1 cellular context compared by ENCODE assay signal in genomic region chr2:98508690-98509054, GRCh38.
A peak's percentile ranks its signal among the peaks of the same experiment; 100 is the strongest.
TF ChIP-seq lines count a peak whose summit lies in the region.

No MANE protein-coding gene starts in this region.

TF ChIP-seq in K562, 482 proteins besides CTCF, POLR2A, EP300 and RAD21 (continued from another document and continues in another):
- TF ChIP-seq, protein P1, sequence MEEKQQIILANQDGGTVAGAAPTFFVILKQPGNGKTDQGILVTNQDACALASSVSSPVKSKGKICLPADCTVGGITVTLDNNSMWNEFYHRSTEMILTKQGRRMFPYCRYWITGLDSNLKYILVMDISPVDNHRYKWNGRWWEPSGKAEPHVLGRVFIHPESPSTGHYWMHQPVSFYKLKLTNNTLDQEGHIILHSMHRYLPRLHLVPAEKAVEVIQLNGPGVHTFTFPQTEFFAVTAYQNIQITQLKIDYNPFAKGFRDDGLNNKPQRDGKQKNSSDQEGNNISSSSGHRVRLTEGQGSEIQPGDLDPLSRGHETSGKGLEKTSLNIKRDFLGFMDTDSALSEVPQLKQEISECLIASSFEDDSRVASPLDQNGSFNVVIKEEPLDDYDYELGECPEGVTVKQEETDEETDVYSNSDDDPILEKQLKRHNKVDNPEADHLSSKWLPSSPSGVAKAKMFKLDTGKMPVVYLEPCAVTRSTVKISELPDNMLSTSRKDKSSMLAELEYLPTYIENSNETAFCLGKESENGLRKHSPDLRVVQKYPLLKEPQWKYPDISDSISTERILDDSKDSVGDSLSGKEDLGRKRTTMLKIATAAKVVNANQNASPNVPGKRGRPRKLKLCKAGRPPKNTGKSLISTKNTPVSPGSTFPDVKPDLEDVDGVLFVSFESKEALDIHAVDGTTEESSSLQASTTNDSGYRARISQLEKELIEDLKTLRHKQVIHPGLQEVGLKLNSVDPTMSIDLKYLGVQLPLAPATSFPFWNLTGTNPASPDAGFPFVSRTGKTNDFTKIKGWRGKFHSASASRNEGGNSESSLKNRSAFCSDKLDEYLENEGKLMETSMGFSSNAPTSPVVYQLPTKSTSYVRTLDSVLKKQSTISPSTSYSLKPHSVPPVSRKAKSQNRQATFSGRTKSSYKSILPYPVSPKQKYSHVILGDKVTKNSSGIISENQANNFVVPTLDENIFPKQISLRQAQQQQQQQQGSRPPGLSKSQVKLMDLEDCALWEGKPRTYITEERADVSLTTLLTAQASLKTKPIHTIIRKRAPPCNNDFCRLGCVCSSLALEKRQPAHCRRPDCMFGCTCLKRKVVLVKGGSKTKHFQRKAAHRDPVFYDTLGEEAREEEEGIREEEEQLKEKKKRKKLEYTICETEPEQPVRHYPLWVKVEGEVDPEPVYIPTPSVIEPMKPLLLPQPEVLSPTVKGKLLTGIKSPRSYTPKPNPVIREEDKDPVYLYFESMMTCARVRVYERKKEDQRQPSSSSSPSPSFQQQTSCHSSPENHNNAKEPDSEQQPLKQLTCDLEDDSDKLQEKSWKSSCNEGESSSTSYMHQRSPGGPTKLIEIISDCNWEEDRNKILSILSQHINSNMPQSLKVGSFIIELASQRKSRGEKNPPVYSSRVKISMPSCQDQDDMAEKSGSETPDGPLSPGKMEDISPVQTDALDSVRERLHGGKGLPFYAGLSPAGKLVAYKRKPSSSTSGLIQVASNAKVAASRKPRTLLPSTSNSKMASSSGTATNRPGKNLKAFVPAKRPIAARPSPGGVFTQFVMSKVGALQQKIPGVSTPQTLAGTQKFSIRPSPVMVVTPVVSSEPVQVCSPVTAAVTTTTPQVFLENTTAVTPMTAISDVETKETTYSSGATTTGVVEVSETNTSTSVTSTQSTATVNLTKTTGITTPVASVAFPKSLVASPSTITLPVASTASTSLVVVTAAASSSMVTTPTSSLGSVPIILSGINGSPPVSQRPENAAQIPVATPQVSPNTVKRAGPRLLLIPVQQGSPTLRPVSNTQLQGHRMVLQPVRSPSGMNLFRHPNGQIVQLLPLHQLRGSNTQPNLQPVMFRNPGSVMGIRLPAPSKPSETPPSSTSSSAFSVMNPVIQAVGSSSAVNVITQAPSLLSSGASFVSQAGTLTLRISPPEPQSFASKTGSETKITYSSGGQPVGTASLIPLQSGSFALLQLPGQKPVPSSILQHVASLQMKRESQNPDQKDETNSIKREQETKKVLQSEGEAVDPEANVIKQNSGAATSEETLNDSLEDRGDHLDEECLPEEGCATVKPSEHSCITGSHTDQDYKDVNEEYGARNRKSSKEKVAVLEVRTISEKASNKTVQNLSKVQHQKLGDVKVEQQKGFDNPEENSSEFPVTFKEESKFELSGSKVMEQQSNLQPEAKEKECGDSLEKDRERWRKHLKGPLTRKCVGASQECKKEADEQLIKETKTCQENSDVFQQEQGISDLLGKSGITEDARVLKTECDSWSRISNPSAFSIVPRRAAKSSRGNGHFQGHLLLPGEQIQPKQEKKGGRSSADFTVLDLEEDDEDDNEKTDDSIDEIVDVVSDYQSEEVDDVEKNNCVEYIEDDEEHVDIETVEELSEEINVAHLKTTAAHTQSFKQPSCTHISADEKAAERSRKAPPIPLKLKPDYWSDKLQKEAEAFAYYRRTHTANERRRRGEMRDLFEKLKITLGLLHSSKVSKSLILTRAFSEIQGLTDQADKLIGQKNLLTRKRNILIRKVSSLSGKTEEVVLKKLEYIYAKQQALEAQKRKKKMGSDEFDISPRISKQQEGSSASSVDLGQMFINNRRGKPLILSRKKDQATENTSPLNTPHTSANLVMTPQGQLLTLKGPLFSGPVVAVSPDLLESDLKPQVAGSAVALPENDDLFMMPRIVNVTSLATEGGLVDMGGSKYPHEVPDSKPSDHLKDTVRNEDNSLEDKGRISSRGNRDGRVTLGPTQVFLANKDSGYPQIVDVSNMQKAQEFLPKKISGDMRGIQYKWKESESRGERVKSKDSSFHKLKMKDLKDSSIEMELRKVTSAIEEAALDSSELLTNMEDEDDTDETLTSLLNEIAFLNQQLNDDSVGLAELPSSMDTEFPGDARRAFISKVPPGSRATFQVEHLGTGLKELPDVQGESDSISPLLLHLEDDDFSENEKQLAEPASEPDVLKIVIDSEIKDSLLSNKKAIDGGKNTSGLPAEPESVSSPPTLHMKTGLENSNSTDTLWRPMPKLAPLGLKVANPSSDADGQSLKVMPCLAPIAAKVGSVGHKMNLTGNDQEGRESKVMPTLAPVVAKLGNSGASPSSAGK (IDR thresholded peaks at IDR 0.05) = peak; percentile 77; the same call in 1 of the 2 replicates
- TF ChIP-seq NUFIP1 (IDR thresholded peaks at IDR 0.05; ENCODE audit: partially characterized antibody) (no peak), NR1H2 (CRISPR knock-in tag; IDR thresholded peaks at IDR 0.05) (no peak), MTA2 (IDR thresholded peaks at IDR 0.05; ENCODE audit: low read depth) (no peak), SIN3A (IDR thresholded peaks at IDR 0.05; ENCODE audit: borderline replicate concordance in 2 of 2, control insufficient read depth in 1 of 2, low read depth in 2 of 2, low read length in 2 of 2) (no peak), NEUROD1 (IDR thresholded peaks at IDR 0.05; ENCODE audit: borderline replicate concordance, low read depth, low read length, partially characterized antibody) (no peak), SOX6 (IDR thresholded peaks at IDR 0.05) (0 out of 2 replicates have a peak, but pooled peaks have one; percentile 4), ZNF644 (tag; IDR thresholded peaks at IDR 0.05; ENCODE audit: low read depth) (no peak), NR2C1 (IDR thresholded peaks at IDR 0.05) (peak; percentile 13; the same call in 1 of the 2 replicates), NR2C1 (tag; IDR thresholded peaks at IDR 0.05) (peak; percentile 37; the same call in 1 of the 2 replicates), HMG20B (CRISPR knock-in tag; IDR thresholded peaks at IDR 0.05) (no peak), ATF3 (IDR thresholded peaks at IDR 0.05) (peak; percentile 52), ATF3 (CRISPR knock-in tag; conservative IDR thresholded peaks at IDR 0.05) (no peak), MCM2 (IDR thresholded peaks at IDR 0.05; ENCODE audit: low read depth) (no peak), SIX5 (IDR thresholded peaks at IDR 0.05; ENCODE audit: borderline replicate concordance in 1 of 2, insufficient read depth in 1 of 2, low read depth in 1 of 2, low read length in 2 of 2) (no peak), AFF1 (IDR thresholded peaks at IDR 0.05; ENCODE audit: low read depth in 1 of 2, partially characterized antibody in 2 of 2) (no peak), SMC3 (conservative IDR thresholded peaks at IDR 0.05; ENCODE audit: insufficient read depth, low read depth, low read length) (no peak), ZEB2 (IDR thresholded peaks at IDR 0.05) (no peak), KDM2B (CRISPR knock-in tag; IDR thresholded peaks at IDR 0.05) (no peak), ILK (tag; IDR thresholded peaks at IDR 0.05; ENCODE audit: borderline replicate concordance, low read depth) (no peak), HNRNPK (IDR thresholded peaks at IDR 0.05; ENCODE audit: low read depth, low read length, poor library complexity, severe bottlenecking) (no peak), NFE2 (IDR thresholded peaks at IDR 0.05; ENCODE audit: low read depth) (no peak), ATF1 (CRISPR knock-in tag; IDR thresholded peaks at IDR 0.05) (no peak), ATF1 (tag; IDR thresholded peaks at IDR 0.05) (peak; percentile 71), CREB3L1 (IDR thresholded peaks at IDR 0.05; ENCODE audit: borderline replicate concordance, low read depth) (no peak), CREB1 (IDR thresholded peaks at IDR 0.05) (peak; percentile 12; the same call in 1 of the 2 replicates), CREB1 (CRISPR knock-in tag; IDR thresholded peaks at IDR 0.05) (peak; percentile 48; the same call in 1 of the 2 replicates), FOSL1 (tag; conservative IDR thresholded peaks at IDR 0.05) (peak; percentile 66), ZNF347 (CRISPR knock-in tag; IDR thresholded peaks at IDR 0.05; ENCODE audit: low read depth) (no peak), CEBPG (CRISPR knock-in tag; IDR thresholded peaks at IDR 0.05) (peak; percentile 83), CEBPG (tag; conservative IDR thresholded peaks at IDR 0.05 in 1 of 2, IDR thresholded peaks at IDR 0.05 in 1 of 2) (peak; percentile 89 to 90), RB1 (IDR thresholded peaks at IDR 0.05; ENCODE audit: low read depth) (no peak), HCFC1 (IDR thresholded peaks at IDR 0.05; ENCODE audit: low read depth, low read length) (no peak)
- TF ChIP-seq, protein P2, sequence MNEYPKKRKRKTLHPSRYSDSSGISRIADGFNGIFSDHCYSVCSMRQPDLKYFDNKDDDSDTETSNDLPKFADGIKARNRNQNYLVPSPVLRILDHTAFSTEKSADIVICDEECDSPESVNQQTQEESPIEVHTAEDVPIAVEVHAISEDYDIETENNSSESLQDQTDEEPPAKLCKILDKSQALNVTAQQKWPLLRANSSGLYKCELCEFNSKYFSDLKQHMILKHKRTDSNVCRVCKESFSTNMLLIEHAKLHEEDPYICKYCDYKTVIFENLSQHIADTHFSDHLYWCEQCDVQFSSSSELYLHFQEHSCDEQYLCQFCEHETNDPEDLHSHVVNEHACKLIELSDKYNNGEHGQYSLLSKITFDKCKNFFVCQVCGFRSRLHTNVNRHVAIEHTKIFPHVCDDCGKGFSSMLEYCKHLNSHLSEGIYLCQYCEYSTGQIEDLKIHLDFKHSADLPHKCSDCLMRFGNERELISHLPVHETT (CRISPR knock-in tag; conservative IDR thresholded peaks at IDR 0.05 in 1 of 2, IDR thresholded peaks at IDR 0.05 in 1 of 2) = 0 out of 4 replicates have a peak, but pooled peaks of 1 of the 2 experiments have one; percentile 31
- TF ChIP-seq, protein P3, sequence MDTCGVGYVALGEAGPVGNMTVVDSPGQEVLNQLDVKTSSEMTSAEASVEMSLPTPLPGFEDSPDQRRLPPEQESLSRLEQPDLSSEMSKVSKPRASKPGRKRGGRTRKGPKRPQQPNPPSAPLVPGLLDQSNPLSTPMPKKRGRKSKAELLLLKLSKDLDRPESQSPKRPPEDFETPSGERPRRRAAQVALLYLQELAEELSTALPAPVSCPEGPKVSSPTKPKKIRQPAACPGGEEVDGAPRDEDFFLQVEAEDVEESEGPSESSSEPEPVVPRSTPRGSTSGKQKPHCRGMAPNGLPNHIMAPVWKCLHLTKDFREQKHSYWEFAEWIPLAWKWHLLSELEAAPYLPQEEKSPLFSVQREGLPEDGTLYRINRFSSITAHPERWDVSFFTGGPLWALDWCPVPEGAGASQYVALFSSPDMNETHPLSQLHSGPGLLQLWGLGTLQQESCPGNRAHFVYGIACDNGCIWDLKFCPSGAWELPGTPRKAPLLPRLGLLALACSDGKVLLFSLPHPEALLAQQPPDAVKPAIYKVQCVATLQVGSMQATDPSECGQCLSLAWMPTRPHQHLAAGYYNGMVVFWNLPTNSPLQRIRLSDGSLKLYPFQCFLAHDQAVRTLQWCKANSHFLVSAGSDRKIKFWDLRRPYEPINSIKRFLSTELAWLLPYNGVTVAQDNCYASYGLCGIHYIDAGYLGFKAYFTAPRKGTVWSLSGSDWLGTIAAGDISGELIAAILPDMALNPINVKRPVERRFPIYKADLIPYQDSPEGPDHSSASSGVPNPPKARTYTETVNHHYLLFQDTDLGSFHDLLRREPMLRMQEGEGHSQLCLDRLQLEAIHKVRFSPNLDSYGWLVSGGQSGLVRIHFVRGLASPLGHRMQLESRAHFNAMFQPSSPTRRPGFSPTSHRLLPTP (IDR thresholded peaks at IDR 0.05; ENCODE audit: borderline replicate concordance, extremely low read depth, insufficient read length) = no peak
- TF ChIP-seq, protein P4, sequence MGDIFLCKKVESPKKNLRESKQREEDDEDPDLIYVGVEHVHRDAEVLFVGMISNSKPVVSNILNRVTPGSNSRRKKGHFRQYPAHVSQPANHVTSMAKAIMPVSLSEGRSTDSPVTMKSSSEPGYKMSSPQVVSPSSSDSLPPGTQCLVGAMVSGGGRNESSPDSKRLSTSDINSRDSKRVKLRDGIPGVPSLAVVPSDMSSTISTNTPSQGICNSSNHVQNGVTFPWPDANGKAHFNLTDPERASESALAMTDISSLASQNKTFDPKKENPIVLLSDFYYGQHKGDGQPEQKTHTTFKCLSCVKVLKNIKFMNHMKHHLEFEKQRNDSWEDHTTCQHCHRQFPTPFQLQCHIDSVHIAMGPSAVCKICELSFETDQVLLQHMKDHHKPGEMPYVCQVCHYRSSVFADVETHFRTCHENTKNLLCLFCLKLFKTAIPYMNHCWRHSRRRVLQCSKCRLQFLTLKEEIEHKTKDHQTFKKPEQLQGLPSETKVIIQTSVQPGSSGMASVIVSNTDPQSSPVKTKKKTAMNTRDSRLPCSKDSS (IDR thresholded peaks at IDR 0.05; ENCODE audit: low read depth, partially characterized antibody) = no peak
